8 cellular contexts compared by ENCODE assay signal in genomic region chr11:96389604-96390402, GRCh38. TPM values are rescaled to one million over a fixed set of nuclear protein-coding genes. Genes with fewer than 3 reads are reported as not detected.
DNase-seq lines count a peak whose midpoint lies in the region; ATAC-seq and TF ChIP-seq lines count a peak whose summit lies in the region.

Gene CCDC82, minus strand, starts transcription at chr11:96389912. Its CDS starts 5,165 bp downstream, at chr11:96384747.
Gene JRKL, plus strand, starts transcription at chr11:96390013. Its CDS starts 637 bp downstream, at chr11:96390650.

- no peak for TF ChIP-seq CTCF in activated CD8-positive, alpha-beta T cell treated with anti-CD3 and anti-CD28 coated beads for 36 hours (IDR thresholded peaks at IDR 0.05)

- CTCF ChIA-PET in CD4-positive, alpha-beta memory T cell (lab: Charles Lee; ENCODE audit: partially characterized antibody), result interaction anchor here (1.1 to 3.5 kb wide), 9 partner anchors 10 to 685 kb away, joined by 3 to 42 read pairs (median 7); partner anchors contain the start of gene MAML2
- CTCF ChIA-PET in activated CD8-positive, alpha-beta T cell treated with anti-CD3 and anti-CD28 coated beads for 36 hours (lab: Charles Lee), result interaction anchor here (1.0 to 3.2 kb wide), 8 partner anchors 35 to 554 kb away, joined by 3 to 26 read pairs (median 6); partner anchors contain the start of gene MAML2

- intact Hi-C loops in CD4-positive, alpha-beta memory T cell (cut with micrococcal nuclease), result loop anchor here (1.0 to 5.0 kb wide), 10 partner anchors 47 to 1898 kb away; partner anchors contain the start of genes ANKRD49, CEP57, CWC15 and KDM4D
- intact Hi-C loops in activated CD8-positive, alpha-beta T cell treated with anti-CD3 and anti-CD28 coated beads for 36 hours (cut with micrococcal nuclease), result loop anchor here (5.0 to 10.0 kb wide), 3 partner anchors 48 to 555 kb away; partner anchors contain the start of gene MAML2

- DNase-seq in CD4-positive, alpha-beta memory T cell, result peak; percentile 97 to 99 (median 98)
- DNase-seq in HK-2 (ENCODE audit: unreplicated experiment) (peak; percentile 92), NCI-H82 treated with DMSO at 0.1 percent for 48 hours (lab: John Stamatoyannopoulos, UW; ENCODE audit: unreplicated experiment) (peak; percentile 64), lung microvascular endothelial cell (ENCODE audit: low read depth in 2 of 2) (peak; percentile 94 to 95)
- DNase-seq in activated CD8-positive, alpha-beta T cell treated with anti-CD3 and anti-CD28 coated beads for 36 hours, result peak; percentile 99
- DNase-seq in stimulated activated CD4-positive, alpha-beta T cell treated with anti-CD3 and anti-CD28 coated beads, TNF-alpha, amount 100 ng/mL, for 4 hours (ENCODE audit: low read depth in 3 of 3), result peak; percentile 98 to 99 (median 98)

- peaks cover 22 to 59% (median 37%) of the 10 kb centered on the region in 4 donors for H3K4me1 Mint-ChIP-seq in CD4-positive, alpha-beta memory T cell
- peaks cover 48% of the 10 kb centered on the region for H3K4me1 Mint-ChIP-seq in activated CD8-positive, alpha-beta T cell treated with anti-CD3 and anti-CD28 coated beads for 36 hours (ENCODE audit: low read depth)

- peak within 1 kb of the TSS; percentile 92 to 98 (median 94) for H3K4me3 Mint-ChIP-seq in CD4-positive, alpha-beta memory T cell
- peak within 1 kb of the TSS; percentile 89 for H3K4me3 Mint-ChIP-seq in activated CD8-positive, alpha-beta T cell treated with anti-CD3 and anti-CD28 coated beads for 36 hours

- peak within 1 kb of the TSS; percentile 85 to 93 for H3K4me3 ChIP-seq in CD4-positive, alpha-beta memory T cell (ENCODE audit: low read length in 2 of 2)
- H3K4me3 ChIP-seq in ectodermal cell (ENCODE audit: insufficient read depth, low read depth, low read length), result peak within 1 kb of the TSS; percentile 82

- peaks cover 0 to 1% (median 0%) of the 10 kb centered on the region in 8 donors for H3K9me3 Mint-ChIP-seq in CD4-positive, alpha-beta memory T cell
- H3K9me3 Mint-ChIP-seq in activated CD8-positive, alpha-beta T cell treated with anti-CD3 and anti-CD28 coated beads for 36 hours, result peaks cover 4% of the 10 kb centered on the region

- H3K27ac ChIP-seq in CD4-positive, alpha-beta memory T cell (ENCODE audit: low read depth, low read length), result peak within 1 kb of the TSS; percentile 79
- peak within 1 kb of the TSS; percentile 99 for H3K27ac ChIP-seq in ectodermal cell (ENCODE audit: insufficient read depth, low read depth, low read length, poor library complexity, severe bottlenecking)

- no peaks in the 10 kb centered on the region for H3K27me3 ChIP-seq in CD4-positive, alpha-beta memory T cell (ENCODE audit: insufficient read depth, low read length)
- H3K27me3 ChIP-seq in ectodermal cell (ENCODE audit: control insufficient read depth, insufficient read depth, low read length, poor library complexity, severe bottlenecking), result no peaks in the 10 kb centered on the region

- peaks cover 0 to 9% of the 10 kb centered on the region in 2 donors for H3K36me3 Mint-ChIP-seq in CD4-positive, alpha-beta memory T cell
- peaks cover 30% of the 10 kb centered on the region for H3K36me3 Mint-ChIP-seq in activated CD8-positive, alpha-beta T cell treated with anti-CD3 and anti-CD28 coated beads for 36 hours (ENCODE audit: low read depth)

- ATAC-seq in GM19455 (IDR thresholded peaks at IDR 0.05; ENCODE audit: unreplicated experiment), result peak; percentile 94
- ATAC-seq in activated CD8-positive, alpha-beta T cell treated with anti-CD3 and anti-CD28 coated beads for 36 hours, result peak; percentile 98

- H3K9me3 ChIP-seq in CD4-positive, alpha-beta memory T cell (ENCODE audit: control insufficient read depth in 1 of 2, low read length in 2 of 2), result no peaks in the 10 kb centered on the region
- no peaks in the 10 kb centered on the region for H3K9me3 ChIP-seq in ectodermal cell (ENCODE audit: control insufficient read depth, low read length)

- peaks cover 36% of the 10 kb centered on the region for H3K4me1 ChIP-seq in CD4-positive, alpha-beta memory T cell (ENCODE audit: insufficient read depth, low read length)
- peaks cover 4% of the 10 kb centered on the region for H3K4me1 ChIP-seq in ectodermal cell (ENCODE audit: control insufficient read depth, insufficient read depth, low read length)

- H3K27ac Mint-ChIP-seq in CD4-positive, alpha-beta memory T cell, result peak within 1 kb of the TSS; percentile 91 to 98 (median 97)
- peak within 1 kb of the TSS; percentile 96 for H3K27ac Mint-ChIP-seq in activated CD8-positive, alpha-beta T cell treated with anti-CD3 and anti-CD28 coated beads for 36 hours

- no peaks in the 10 kb centered on the region for H3K27me3 Mint-ChIP-seq in CD4-positive, alpha-beta memory T cell
- no peaks in the 10 kb centered on the region for H3K27me3 Mint-ChIP-seq in activated CD8-positive, alpha-beta T cell treated with anti-CD3 and anti-CD28 coated beads for 36 hours

- no peaks in the 10 kb centered on the region for H3K36me3 ChIP-seq in CD4-positive, alpha-beta memory T cell (ENCODE audit: insufficient read depth, low read length)
- peaks cover 2% of the 10 kb centered on the region for H3K36me3 ChIP-seq in ectodermal cell (ENCODE audit: control insufficient read depth, insufficient read depth, low read length)

- 1% methylated on average over 60 to 61 of the region's 61 CpGs for WGBS in ectodermal cell, 2 experiments

- POLR2A ChIA-PET in CD4-positive, alpha-beta memory T cell (lab: Charles Lee; ENCODE audit: partially characterized antibody), result interaction anchor here (0.7 to 3.3 kb wide), 27 partner anchors 10 to 1322 kb away, joined by 3 to 38 read pairs (median 3); partner anchors contain the start of genes CEP57, FAM76B, MAML2 and SRSF8
- POLR2A ChIA-PET in activated CD8-positive, alpha-beta T cell treated with anti-CD3 and anti-CD28 coated beads for 36 hours (lab: Charles Lee), result interaction anchor here (0.7 to 2.1 kb wide), 7 partner anchors 47 to 600 kb away, joined by 3 to 6 read pairs (median 3); partner anchors contain the start of genes CEP57, FAM76B and MAML2

RNA-seq across cellular contexts. Expression of gene CCDC82, which starts in this region (rescaled TPM):
- total RNA-seq in CD4-positive, alpha-beta memory T cell, result 10 to 100 TPM; 37.9 to 42.8 TPM
- 10 to 100 TPM; 12.9 to 29.2 TPM for polyA plus RNA-seq in CD4-positive, alpha-beta memory T cell
- total RNA-seq in activated CD8-positive, alpha-beta T cell treated with anti-CD3 and anti-CD28 coated beads for 36 hours, result 10 to 100 TPM; 25.3 to 27.0 TPM
- polyA plus RNA-seq in ectodermal cell (2013, experiment 1 of 4), result 36.7 TPM
- 33.5 TPM for polyA plus RNA-seq in ectodermal cell (2013, experiment 2 of 4)
- polyA plus RNA-seq in ectodermal cell (2013, experiment 3 of 4), result 27.5 TPM
- 32.1 TPM for polyA plus RNA-seq in ectodermal cell (2013, experiment 4 of 4)
- 8.7 and 14.1 TPM in 2 replicates for total RNA-seq in lung microvascular endothelial cell

RNA-seq across cellular contexts. Expression of gene JRKL, which starts in this region (rescaled TPM):
- total RNA-seq in CD4-positive, alpha-beta memory T cell, result 10 to 100 TPM; 18.3 to 20.0 TPM
- 1 to 10 TPM; 1.9 to 4.0 TPM for polyA plus RNA-seq in CD4-positive, alpha-beta memory T cell
- total RNA-seq in activated CD8-positive, alpha-beta T cell treated with anti-CD3 and anti-CD28 coated beads for 36 hours, result 10 to 100 TPM; 13.3 to 13.5 TPM
- 13.8 TPM for polyA plus RNA-seq in ectodermal cell (2013, experiment 1 of 4)
- 13.8 TPM for polyA plus RNA-seq in ectodermal cell (2013, experiment 2 of 4)
- 8.6 TPM for polyA plus RNA-seq in ectodermal cell (2013, experiment 3 of 4)
- polyA plus RNA-seq in ectodermal cell (2013, experiment 4 of 4), result 11.8 TPM
- total RNA-seq in lung microvascular endothelial cell, result 3.3 and 6.0 TPM in 2 replicates

Comparison
In these comparisons a context has a peak if more than half of its experiments do, and no peak if none do; other contexts are left out.
1. Peak in every context shown above with its lines: DNase-seq, ATAC-seq, H3K4me3 ChIP-seq and H3K27ac ChIP-seq.